1 cellular context compared by ENCODE assay signal in genomic region chr1:237032029-237032428, GRCh38.
TF ChIP-seq lines count a peak whose summit lies in the region.

No MANE protein-coding gene starts in this region.

TF ChIP-seq in HEK293, 187 proteins besides CTCF, POLR2A, EP300 and RAD21 (continued from another document and continues in another):
- TF ChIP-seq ZNF660 (tag by site-specific recombination; IDR thresholded peaks at IDR 0.05) (peak; percentile 72; the same call in 1 of the 2 replicates), ZBTB8A (tag by site-specific recombination; IDR thresholded peaks at IDR 0.05) (no peak), KLF7 (tag by site-specific recombination; IDR thresholded peaks at IDR 0.05; ENCODE audit: borderline replicate concordance) (no peak), ZFP69B (tag by site-specific recombination; IDR thresholded peaks at IDR 0.05) (no peak), ZNF18 (tag by site-specific recombination; IDR thresholded peaks at IDR 0.05) (no peak), SP7 (tag by site-specific recombination; IDR thresholded peaks at IDR 0.05) (peak; percentile 35; the same call in 1 of the 2 replicates), ZEB2 (tag by site-specific recombination; IDR thresholded peaks at IDR 0.05) (0 out of 2 replicates have a peak, but pooled peaks have one; percentile 36), TSHZ1 (tag by site-specific recombination; IDR thresholded peaks at IDR 0.05; ENCODE audit: borderline replicate concordance) (no peak), ZNF350 (tag by site-specific recombination; IDR thresholded peaks at IDR 0.05) (no peak), ZNF16 (tag by site-specific recombination; IDR thresholded peaks at IDR 0.05; ENCODE audit: low read depth) (no peak), GFI1B (tag by site-specific recombination; IDR thresholded peaks at IDR 0.05) (no peak), ZBTB20 (tag by site-specific recombination; IDR thresholded peaks at IDR 0.05) (no peak), ZBTB44 (tag by site-specific recombination; IDR thresholded peaks at IDR 0.05) (no peak), ZNF175 (tag by site-specific recombination; IDR thresholded peaks at IDR 0.05) (no peak), ZSCAN4 (tag by site-specific recombination; IDR thresholded peaks at IDR 0.05) (no peak), ZNF184 (tag by site-specific recombination; IDR thresholded peaks at IDR 0.05) (no peak), ZNF354C (tag by site-specific recombination; IDR thresholded peaks at IDR 0.05; ENCODE audit: borderline replicate concordance, low read depth) (no peak), SP3 (tag by site-specific recombination; IDR thresholded peaks at IDR 0.05) (no peak), ZNF596 (tag by site-specific recombination; IDR thresholded peaks at IDR 0.05) (no peak), ZNF202 (tag by site-specific recombination; IDR thresholded peaks at IDR 0.05; ENCODE audit: borderline replicate concordance) (no peak), ZNF558 (tag by site-specific recombination; IDR thresholded peaks at IDR 0.05) (no peak), ZFP3 (tag by site-specific recombination; IDR thresholded peaks at IDR 0.05; ENCODE audit: low read depth) (no peak), ZNF670 (tag by site-specific recombination; IDR thresholded peaks at IDR 0.05; ENCODE audit: low read depth) (no peak), HOXA7 (CRISPR knock-in tag; IDR thresholded peaks at IDR 0.05; ENCODE audit: borderline replicate concordance) (no peak), ZNF501 (tag by site-specific recombination; IDR thresholded peaks at IDR 0.05) (no peak), ZBTB17 (tag by site-specific recombination; IDR thresholded peaks at IDR 0.05) (no peak), ZNF645 (tag by site-specific recombination; IDR thresholded peaks at IDR 0.05) (no peak), GLI4 (tag by site-specific recombination; IDR thresholded peaks at IDR 0.05) (no peak), ZNF530 (tag by site-specific recombination; IDR thresholded peaks at IDR 0.05; ENCODE audit: low read depth) (no peak), SCRT2 (tag by site-specific recombination; IDR thresholded peaks at IDR 0.05) (no peak), ZBTB48 (tag by site-specific recombination; IDR thresholded peaks at IDR 0.05) (peak; percentile 87), ZNF121 (tag by site-specific recombination; IDR thresholded peaks at IDR 0.05) (no peak), ZNF266 (tag by site-specific recombination; IDR thresholded peaks at IDR 0.05; ENCODE audit: low read depth) (no peak), GLIS1 (tag by site-specific recombination; IDR thresholded peaks at IDR 0.05) (peak; percentile 96), GLI2 (tag by site-specific recombination; IDR thresholded peaks at IDR 0.05; ENCODE audit: borderline replicate concordance, low read depth) (no peak), KLF16 (tag by site-specific recombination; IDR thresholded peaks at IDR 0.05) (no peak), ZNF341 (tag by site-specific recombination; IDR thresholded peaks at IDR 0.05; ENCODE audit: low read depth) (no peak), ZFP37 (tag by site-specific recombination; IDR thresholded peaks at IDR 0.05) (0 out of 2 replicates have a peak, but pooled peaks have one; percentile 36), SETDB1 (IDR thresholded peaks at IDR 0.05; ENCODE audit: insufficient read length, low read length) (no peak), ZNF302 (tag by site-specific recombination; IDR thresholded peaks at IDR 0.05; ENCODE audit: low read depth) (no peak), ZNF473 (tag by site-specific recombination; IDR thresholded peaks at IDR 0.05) (no peak), KLF17 (tag by site-specific recombination; IDR thresholded peaks at IDR 0.05) (no peak), ZNF843 (tag by site-specific recombination; IDR thresholded peaks at IDR 0.05) (no peak), ZNF362 (tag by site-specific recombination; IDR thresholded peaks at IDR 0.05) (no peak), REPIN1 (tag by site-specific recombination; IDR thresholded peaks at IDR 0.05; ENCODE audit: low read depth) (no peak)
- TF ChIP-seq, protein P1, sequence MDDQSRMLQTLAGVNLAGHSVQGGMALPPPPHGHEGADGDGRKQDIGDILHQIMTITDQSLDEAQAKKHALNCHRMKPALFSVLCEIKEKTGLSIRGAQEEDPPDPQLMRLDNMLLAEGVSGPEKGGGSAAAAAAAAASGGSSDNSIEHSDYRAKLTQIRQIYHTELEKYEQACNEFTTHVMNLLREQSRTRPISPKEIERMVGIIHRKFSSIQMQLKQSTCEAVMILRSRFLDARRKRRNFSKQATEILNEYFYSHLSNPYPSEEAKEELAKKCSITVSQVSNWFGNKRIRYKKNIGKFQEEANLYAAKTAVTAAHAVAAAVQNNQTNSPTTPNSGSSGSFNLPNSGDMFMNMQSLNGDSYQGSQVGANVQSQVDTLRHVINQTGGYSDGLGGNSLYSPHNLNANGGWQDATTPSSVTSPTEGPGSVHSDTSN (CRISPR knock-in tag; IDR thresholded peaks at IDR 0.05), result no peak
- TF ChIP-seq, protein P2, sequence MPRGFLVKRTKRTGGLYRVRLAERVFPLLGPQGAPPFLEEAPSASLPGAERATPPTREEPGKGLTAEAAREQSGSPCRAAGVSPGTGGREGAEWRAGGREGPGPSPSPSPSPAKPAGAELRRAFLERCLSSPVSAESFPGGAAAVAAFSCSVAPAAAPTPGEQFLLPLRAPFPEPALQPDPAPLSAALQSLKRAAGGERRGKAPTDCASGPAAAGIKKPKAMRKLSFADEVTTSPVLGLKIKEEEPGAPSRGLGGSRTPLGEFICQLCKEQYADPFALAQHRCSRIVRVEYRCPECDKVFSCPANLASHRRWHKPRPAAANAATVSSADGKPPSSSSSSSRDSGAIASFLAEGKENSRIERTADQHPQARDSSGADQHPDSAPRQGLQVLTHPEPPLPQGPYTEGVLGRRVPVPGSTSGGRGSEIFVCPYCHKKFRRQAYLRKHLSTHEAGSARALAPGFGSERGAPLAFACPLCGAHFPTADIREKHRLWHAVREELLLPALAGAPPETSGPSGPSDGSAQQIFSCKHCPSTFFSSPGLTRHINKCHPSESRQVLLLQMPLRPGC (tag by site-specific recombination; IDR thresholded peaks at IDR 0.05), result no peak
- TF ChIP-seq, protein P3, sequence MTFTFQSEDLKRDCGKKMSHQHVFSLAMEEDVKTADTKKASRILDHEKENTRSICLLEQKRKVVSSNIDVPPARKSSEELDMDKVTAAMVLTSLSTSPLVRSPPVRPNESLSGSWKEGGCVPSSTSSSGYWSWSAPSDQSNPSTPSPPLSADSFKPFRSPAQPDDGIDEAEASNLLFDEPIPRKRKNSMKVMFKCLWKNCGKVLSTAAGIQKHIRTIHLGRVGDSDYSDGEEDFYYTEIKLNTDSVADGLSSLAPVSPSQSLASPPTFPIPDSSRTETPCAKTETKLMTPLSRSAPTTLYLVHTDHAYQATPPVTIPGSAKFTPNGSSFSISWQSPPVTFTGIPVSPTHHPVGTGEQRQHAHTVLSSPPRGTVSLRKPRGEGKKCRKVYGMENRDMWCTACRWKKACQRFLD (tag by site-specific recombination; IDR thresholded peaks at IDR 0.05), result no peak
- TF ChIP-seq, protein P4, sequence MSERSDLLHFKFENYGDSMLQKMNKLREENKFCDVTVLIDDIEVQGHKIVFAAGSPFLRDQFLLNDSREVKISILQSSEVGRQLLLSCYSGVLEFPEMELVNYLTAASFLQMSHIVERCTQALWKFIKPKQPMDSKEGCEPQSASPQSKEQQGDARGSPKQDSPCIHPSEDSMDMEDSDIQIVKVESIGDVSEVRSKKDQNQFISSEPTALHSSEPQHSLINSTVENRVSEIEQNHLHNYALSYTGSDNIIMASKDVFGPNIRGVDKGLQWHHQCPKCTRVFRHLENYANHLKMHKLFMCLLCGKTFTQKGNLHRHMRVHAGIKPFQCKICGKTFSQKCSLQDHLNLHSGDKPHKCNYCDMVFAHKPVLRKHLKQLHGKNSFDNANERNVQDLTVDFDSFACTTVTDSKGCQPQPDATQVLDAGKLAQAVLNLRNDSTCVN (tag by site-specific recombination; optimal IDR thresholded peaks at IDR 0.05), result no peak
- TF ChIP-seq, protein P5, sequence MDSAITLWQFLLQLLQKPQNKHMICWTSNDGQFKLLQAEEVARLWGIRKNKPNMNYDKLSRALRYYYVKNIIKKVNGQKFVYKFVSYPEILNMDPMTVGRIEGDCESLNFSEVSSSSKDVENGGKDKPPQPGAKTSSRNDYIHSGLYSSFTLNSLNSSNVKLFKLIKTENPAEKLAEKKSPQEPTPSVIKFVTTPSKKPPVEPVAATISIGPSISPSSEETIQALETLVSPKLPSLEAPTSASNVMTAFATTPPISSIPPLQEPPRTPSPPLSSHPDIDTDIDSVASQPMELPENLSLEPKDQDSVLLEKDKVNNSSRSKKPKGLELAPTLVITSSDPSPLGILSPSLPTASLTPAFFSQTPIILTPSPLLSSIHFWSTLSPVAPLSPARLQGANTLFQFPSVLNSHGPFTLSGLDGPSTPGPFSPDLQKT (IDR thresholded peaks at IDR 0.05; ENCODE audit: borderline replicate concordance, low read depth, low read length), result no peak
